ENCODE assay signal across 11 cellular contexts in genomic region chr2:44938287-44939073, GRCh38. TPM values are rescaled to one million over a fixed set of nuclear protein-coding genes. Genes with fewer than 3 reads are reported as not detected.
DNase-seq lines count a peak whose midpoint lies in the region; ATAC-seq, FAIRE-seq and TF ChIP-seq lines count a peak whose summit lies in the region.
"Had no signal": no experiment of that assay in that cellular context is flagged by ENCODE, and none has a peak within 500 bp of the region (broad histone marks: within the 10 kb centered on the region; RNA-seq: fewer than 3 reads in every experiment).

No MANE protein-coding gene starts in this region.

- H3K4me1 ChIP-seq in keratinocyte (ENCODE audit: control insufficient read depth, extremely low read depth, insufficient read depth, low read length) (peaks cover 7% of the 10 kb centered on the region), subcutaneous abdominal adipose tissue (ENCODE audit: control insufficient read depth in 5 of 5, insufficient read depth in 5 of 5, low read length in 5 of 5) (peaks cover 2 to 57% (median 51%) of the 10 kb centered on the region in 5 donors)

- no peak for ATAC-seq in activated CD8-positive, alpha-beta memory T cell treated with anti-CD3 and anti-CD28 coated beads, Interleukin-2, amount 10 ng/mL, durations not matched to agents 7 days and 5 days
- ATAC-seq in SK-N-SH treated with all-trans-retinoic acid at 6 μM for 48 hours (peak; percentile 34), HG02763 (IDR thresholded peaks at IDR 0.05; ENCODE audit: unreplicated experiment) (no peak)

- no peak overlapping the region for H3K27ac Mint-ChIP-seq in activated CD8-positive, alpha-beta memory T cell treated with anti-CD3 and anti-CD28 coated beads, Interleukin-2, amount 10 ng/mL, durations not matched to agents 7 days and 5 days
- H3K27ac Mint-ChIP-seq: CD4-positive, alpha-beta memory T cell had no signal

- dilution Hi-C loops in keratinocyte (cut with MboI; ENCODE audit: extremely low pct_ligation_motif_present, low sequenced_read_pairs), result no loop called here

- no peaks in the 10 kb centered on the region for H3K9me1 ChIP-seq in keratinocyte (ENCODE audit: control insufficient read depth, extremely low read depth, insufficient read depth, low read length)

- DNase-seq in activated CD8-positive, alpha-beta memory T cell treated with anti-CD3 and anti-CD28 coated beads, Interleukin-2, amount 50 U/mL, for 48 hours, result peak; percentile 55
- DNase-seq in activated CD8-positive, alpha-beta memory T cell treated with anti-CD3 and anti-CD28 coated beads, Interleukin-2, amount 10 ng/mL, durations not matched to agents 7 days and 5 days, result no peak
- DNase-seq in keratinocyte (ENCODE audit: low read depth, low spot score), result no peak
- no peak for DNase-seq in GM10248 (ENCODE audit: extremely low spot score)
- DNase-seq in activated CD4-positive, CD25-positive, alpha-beta regulatory T cell treated with anti-CD3 and anti-CD28 coated beads, Interleukin-2, amount 50 U/mL, for 72 hours, result no peak
- DNase-seq: CD4-positive, alpha-beta memory T cell; GOT3; NCI-H1930 had no signal

- peak overlapping the region; percentile 35 for H3K4me2 ChIP-seq in keratinocyte (ENCODE audit: control insufficient read depth, extremely low read depth, insufficient read depth, low read depth, low read length)

- CTCF ChIA-PET in activated CD8-positive, alpha-beta memory T cell treated with anti-CD3 and anti-CD28 coated beads, Interleukin-2, amount 10 ng/mL, durations not matched to agents 7 days and 5 days (lab: Charles Lee), result interaction anchor here (1.1 kb wide), 1 partner anchor 459 kb away, joined by 3 read pairs; no protein-coding TSS in a partner anchor
- CTCF ChIA-PET in GM10248 (lab: Yijun Ruan, JAX), result interaction anchor here (1.3 to 1.6 kb wide), 2 partner anchors 11 to 16 kb away, joined by 3 to 6 read pairs; no protein-coding TSS in a partner anchor

- H3K9ac ChIP-seq in keratinocyte (ENCODE audit: control insufficient read depth, extremely low read depth, insufficient read depth, low read length) (no peak overlapping the region), subcutaneous abdominal adipose tissue (ENCODE audit: low read length in 5 of 5) (no peak overlapping the region)

- peak overlapping the region in 1 of 3 experiments; percentile 11 for H3K4me3 ChIP-seq in keratinocyte (ENCODE audit: control insufficient read depth in 2 of 3, extremely low read depth in 1 of 3, insufficient read depth in 2 of 3, low read depth in 1 of 3, low read length in 3 of 3)
- H3K4me3 ChIP-seq in subcutaneous abdominal adipose tissue (ENCODE audit: low read depth in 1 of 5, low read length in 5 of 5), result peak overlapping the region in 3 of 5 donors; percentile 34 to 56 (median 55)

- no peak overlapping the region for H3K4me3 Mint-ChIP-seq in activated CD8-positive, alpha-beta memory T cell treated with anti-CD3 and anti-CD28 coated beads, Interleukin-2, amount 10 ng/mL, durations not matched to agents 7 days and 5 days

- POLR2A ChIA-PET in GM10248 (lab: Yijun Ruan, JAX), result no interaction called here

- H3K9me3 ChIP-seq in keratinocyte (ENCODE audit: control insufficient read depth, low read depth, low read length) (no peaks in the 10 kb centered on the region), subcutaneous abdominal adipose tissue (ENCODE audit: control insufficient read depth in 5 of 5, low read length in 5 of 5) (no peaks in the 10 kb centered on the region)

- H2AFZ ChIP-seq in keratinocyte (ENCODE audit: control insufficient read depth, low read length), result no peak overlapping the region

- no peak for TF ChIP-seq CTCF in keratinocyte (optimal IDR thresholded peaks at IDR 0.05 in 1 of 3, IDR thresholded peaks at IDR 0.05 in 1 of 3, conservative IDR thresholded peaks at IDR 0.05 in 1 of 3; ENCODE audit: extremely low read depth in 1 of 3, insufficient read depth in 2 of 3, low read length in 3 of 3)
- no peak for TF ChIP-seq CTCF in GM10248 (IDR thresholded peaks at IDR 0.05; ENCODE audit: control extremely low read depth, extremely low read depth, low read depth, missing control alignments)

- H3K27me3 Mint-ChIP-seq in activated CD8-positive, alpha-beta memory T cell treated with anti-CD3 and anti-CD28 coated beads, Interleukin-2, amount 10 ng/mL, durations not matched to agents 7 days and 5 days, result peaks cover 84% of the 10 kb centered on the region

- H4K20me1 ChIP-seq in keratinocyte (ENCODE audit: control insufficient read depth, extremely low read depth, insufficient read depth, low read length), result no peaks in the 10 kb centered on the region

- peaks cover 100% of the 10 kb centered on the region for H3K27me3 ChIP-seq in keratinocyte (ENCODE audit: control insufficient read depth, extremely low read depth, insufficient read depth, low read length)
- peaks cover 78 to 90% (median 83%) of the 10 kb centered on the region in 5 donors for H3K27me3 ChIP-seq in subcutaneous abdominal adipose tissue (ENCODE audit: control insufficient read depth in 5 of 5, insufficient read depth in 4 of 5, low read length in 5 of 5)

- no peak for FAIRE-seq in keratinocyte (lab: Jason Lieb, UNC)

- no peaks in the 10 kb centered on the region for H3K79me2 ChIP-seq in keratinocyte (ENCODE audit: control insufficient read depth, insufficient read depth, low read length)

- H3K36me3 Mint-ChIP-seq in activated CD8-positive, alpha-beta memory T cell treated with anti-CD3 and anti-CD28 coated beads, Interleukin-2, amount 10 ng/mL, durations not matched to agents 7 days and 5 days, result peaks cover 5% of the 10 kb centered on the region
- H3K36me3 Mint-ChIP-seq: CD4-positive, alpha-beta memory T cell had no signal

- H3K27ac ChIP-seq in keratinocyte (ENCODE audit: control insufficient read depth, insufficient read depth, low read length) (no peak overlapping the region), subcutaneous abdominal adipose tissue (ENCODE audit: low read depth, low read length) (no peak overlapping the region)

- H3K4me1 Mint-ChIP-seq in activated CD8-positive, alpha-beta memory T cell treated with anti-CD3 and anti-CD28 coated beads, Interleukin-2, amount 10 ng/mL, durations not matched to agents 7 days and 5 days, result peaks cover 29% of the 10 kb centered on the region

- H3K9me3 Mint-ChIP-seq in activated CD8-positive, alpha-beta memory T cell treated with anti-CD3 and anti-CD28 coated beads, Interleukin-2, amount 10 ng/mL, durations not matched to agents 7 days and 5 days (ENCODE audit: low read depth), result no peaks in the 10 kb centered on the region
- H3K9me3 Mint-ChIP-seq: CD4-positive, alpha-beta memory T cell had no signal

- H3K36me3 ChIP-seq in keratinocyte (ENCODE audit: control insufficient read depth in 2 of 2, extremely low read depth in 1 of 2, insufficient read depth in 2 of 2, low read length in 2 of 2) (no peaks in the 10 kb centered on the region), subcutaneous abdominal adipose tissue (ENCODE audit: control insufficient read depth in 5 of 5, insufficient read depth in 5 of 5, low read length in 5 of 5) (no peaks in the 10 kb centered on the region)

TF ChIP-seq in SK-N-SH treated with all-trans-retinoic acid at 6 μM for 48 hours, 23 proteins besides CTCF, POLR2A, EP300 and RAD21:
- TF ChIP-seq ISL1 (CRISPR knock-in tag; IDR thresholded peaks at IDR 0.05) (no peak), PATZ1 (CRISPR knock-in tag; IDR thresholded peaks at IDR 0.05; ENCODE audit: borderline replicate concordance) (no peak), TCF4 (CRISPR knock-in tag; IDR thresholded peaks at IDR 0.05; ENCODE audit: borderline replicate concordance) (no peak)

RNA-seq across cellular contexts. Expression of gene SIX3, which starts 3.0 kb away (rescaled TPM):
- under 1 TPM in 1 of 2 experiments, not detected in 1; 0.21 TPM for total RNA-seq in activated CD8-positive, alpha-beta memory T cell treated with anti-CD3 and anti-CD28 coated beads, Interleukin-2, amount 10 ng/mL, durations not matched to agents 7 days and 5 days
- not detected in 3 replicates for polyA plus RNA-seq in keratinocyte
- not detected for polyA plus RNA-seq in keratinocyte (2011; ENCODE audit: low read depth)
- not detected in 2 replicates for polyA plus RNA-seq in keratinocyte (2011; cell fraction: cytosol; rRNA removed)
- not detected in 2 replicates for polyA plus RNA-seq in keratinocyte (2011; cell fraction: nucleus; rRNA removed)
- not detected in 2 replicates for polyA plus RNA-seq in keratinocyte (2012; ENCODE audit: low replicate concordance)
- not detected in 3 replicates for polyA minus RNA-seq in keratinocyte
- polyA minus RNA-seq in keratinocyte (2011; cell fraction: cytosol; rRNA and poly(A)+ RNA removed), result not detected
- polyA minus RNA-seq in keratinocyte (2011; cell fraction: nucleus; rRNA and poly(A)+ RNA removed), result not detected in 2 replicates
- total RNA-seq: CD4-positive, alpha-beta memory T cell had no signal
- polyA plus RNA-seq: CD4-positive, alpha-beta memory T cell had no signal
